Comparison of ENCODE assay signal across 1 cellular context in the genomic region with DNA sequence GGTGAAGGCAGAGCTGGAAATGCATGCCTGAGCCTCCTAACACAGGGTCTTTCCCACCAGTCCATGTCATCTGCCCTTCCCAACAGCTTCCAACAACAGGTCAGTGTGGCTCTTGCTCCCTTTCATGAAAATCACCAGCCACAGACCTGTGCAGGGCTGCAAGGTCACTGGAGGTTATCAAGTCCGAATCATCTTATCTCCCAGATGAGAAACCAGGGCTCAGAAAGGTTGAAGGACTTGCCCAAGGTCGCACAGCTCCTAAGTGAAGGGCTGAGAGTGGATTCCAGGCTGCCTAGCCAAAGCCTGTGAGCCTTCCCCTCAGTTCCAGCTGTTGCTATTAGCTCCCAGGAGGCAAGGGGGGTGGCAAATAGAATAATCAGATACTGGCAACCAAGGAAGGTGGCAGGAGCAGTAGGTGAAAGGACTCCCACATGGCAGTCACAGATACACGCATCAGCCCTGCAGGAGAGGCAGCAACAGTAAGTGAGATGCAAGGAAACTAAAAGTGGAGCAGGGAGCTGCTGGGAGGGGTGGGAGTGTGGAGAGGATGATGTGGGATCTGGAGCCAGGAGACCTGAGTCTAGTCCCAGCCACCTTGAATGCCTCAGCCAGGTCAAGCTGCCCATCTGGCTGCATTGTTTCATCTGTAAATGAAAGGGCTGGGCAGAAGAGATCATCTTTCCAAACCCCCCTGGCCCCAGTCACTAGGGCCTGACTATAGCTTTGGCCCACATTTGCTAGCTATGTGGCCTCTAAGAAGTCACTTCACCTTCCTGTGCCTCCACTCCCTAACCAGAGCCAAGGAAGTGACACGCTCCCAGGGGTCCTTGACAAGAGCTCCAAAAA.
TF ChIP-seq lines count a peak whose summit lies in the region.

No MANE protein-coding gene starts in this region.

TF ChIP-seq in K562, 482 proteins besides CTCF, POLR2A, EP300 and RAD21 (continued from another document):
- TF ChIP-seq ZNF518B (CRISPR knock-in tag; IDR thresholded peaks at IDR 0.05), result no peak
- TF ChIP-seq, protein P1, sequence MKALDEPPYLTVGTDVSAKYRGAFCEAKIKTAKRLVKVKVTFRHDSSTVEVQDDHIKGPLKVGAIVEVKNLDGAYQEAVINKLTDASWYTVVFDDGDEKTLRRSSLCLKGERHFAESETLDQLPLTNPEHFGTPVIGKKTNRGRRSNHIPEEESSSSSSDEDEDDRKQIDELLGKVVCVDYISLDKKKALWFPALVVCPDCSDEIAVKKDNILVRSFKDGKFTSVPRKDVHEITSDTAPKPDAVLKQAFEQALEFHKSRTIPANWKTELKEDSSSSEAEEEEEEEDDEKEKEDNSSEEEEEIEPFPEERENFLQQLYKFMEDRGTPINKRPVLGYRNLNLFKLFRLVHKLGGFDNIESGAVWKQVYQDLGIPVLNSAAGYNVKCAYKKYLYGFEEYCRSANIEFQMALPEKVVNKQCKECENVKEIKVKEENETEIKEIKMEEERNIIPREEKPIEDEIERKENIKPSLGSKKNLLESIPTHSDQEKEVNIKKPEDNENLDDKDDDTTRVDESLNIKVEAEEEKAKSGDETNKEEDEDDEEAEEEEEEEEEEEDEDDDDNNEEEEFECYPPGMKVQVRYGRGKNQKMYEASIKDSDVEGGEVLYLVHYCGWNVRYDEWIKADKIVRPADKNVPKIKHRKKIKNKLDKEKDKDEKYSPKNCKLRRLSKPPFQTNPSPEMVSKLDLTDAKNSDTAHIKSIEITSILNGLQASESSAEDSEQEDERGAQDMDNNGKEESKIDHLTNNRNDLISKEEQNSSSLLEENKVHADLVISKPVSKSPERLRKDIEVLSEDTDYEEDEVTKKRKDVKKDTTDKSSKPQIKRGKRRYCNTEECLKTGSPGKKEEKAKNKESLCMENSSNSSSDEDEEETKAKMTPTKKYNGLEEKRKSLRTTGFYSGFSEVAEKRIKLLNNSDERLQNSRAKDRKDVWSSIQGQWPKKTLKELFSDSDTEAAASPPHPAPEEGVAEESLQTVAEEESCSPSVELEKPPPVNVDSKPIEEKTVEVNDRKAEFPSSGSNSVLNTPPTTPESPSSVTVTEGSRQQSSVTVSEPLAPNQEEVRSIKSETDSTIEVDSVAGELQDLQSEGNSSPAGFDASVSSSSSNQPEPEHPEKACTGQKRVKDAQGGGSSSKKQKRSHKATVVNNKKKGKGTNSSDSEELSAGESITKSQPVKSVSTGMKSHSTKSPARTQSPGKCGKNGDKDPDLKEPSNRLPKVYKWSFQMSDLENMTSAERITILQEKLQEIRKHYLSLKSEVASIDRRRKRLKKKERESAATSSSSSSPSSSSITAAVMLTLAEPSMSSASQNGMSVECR (CRISPR knock-in tag; IDR thresholded peaks at IDR 0.05), result 0 out of 2 replicates have a peak, but pooled peaks have one; percentile 30
- TF ChIP-seq, protein P2, sequence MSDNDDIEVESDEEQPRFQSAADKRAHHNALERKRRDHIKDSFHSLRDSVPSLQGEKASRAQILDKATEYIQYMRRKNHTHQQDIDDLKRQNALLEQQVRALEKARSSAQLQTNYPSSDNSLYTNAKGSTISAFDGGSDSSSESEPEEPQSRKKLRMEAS (CRISPR knock-in tag; IDR thresholded peaks at IDR 0.05), result 0 out of 2 replicates have a peak, but pooled peaks have one; percentile 35
